In the genomic region with DNA sequence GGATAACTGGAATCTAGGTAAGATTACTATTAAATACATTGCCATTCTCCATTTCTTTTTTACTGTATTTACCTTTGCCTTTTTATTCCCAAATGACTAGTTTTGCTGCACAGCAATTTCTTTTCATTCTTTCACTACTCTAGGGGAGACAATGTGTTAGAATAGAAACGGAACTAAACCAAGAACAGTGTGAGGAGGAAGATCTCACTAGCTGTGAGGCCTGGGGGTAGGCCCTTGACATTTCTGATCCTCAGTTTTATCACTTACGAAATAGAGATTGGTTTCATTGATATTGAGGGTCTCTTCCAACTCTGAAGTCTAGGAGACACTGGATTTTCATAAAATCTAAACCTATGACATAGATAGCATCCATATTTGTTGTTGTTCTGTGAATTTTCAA, we compare ENCODE assay signal across 21 cellular contexts.
DNase-seq lines count a peak whose midpoint lies in the region; ATAC-seq and TF ChIP-seq lines count a peak whose summit lies in the region.
"Had no signal": no experiment of that assay in that cellular context is flagged by ENCODE, and none has a peak within 500 bp of the region (broad histone marks: within the 10 kb centered on the region; RNA-seq: fewer than 3 reads in every experiment).

No MANE protein-coding gene starts in this region.

- no peaks in the 10 kb centered on the region for H3K36me3 ChIP-seq in suprapubic skin
- H3K36me3 ChIP-seq: BE2C, Peyer's patch had no signal

- H3K4me3 ChIP-seq in HL-60 (replicated peaks; ENCODE audit: insufficient read depth, low read length): no peak overlapping the region
- H3K4me3 ChIP-seq in suprapubic skin: no peak overlapping the region
- H3K4me3 ChIP-seq: Peyer's patch had no signal

- peaks cover 20% of the 10 kb centered on the region for H3K36me3 Mint-ChIP-seq in T-helper 2 cell treated with Interferon-gamma antibody and Interleukin-4, amounts not matched to agents 5 μg/mL and 100 μg/mL, for 36 hours (ENCODE audit: low read depth)
- H3K36me3 Mint-ChIP-seq in effector memory CD8-positive, alpha-beta T cell (ENCODE audit: insufficient read depth): peaks cover 2% of the 10 kb centered on the region
- peaks cover 10% of the 10 kb centered on the region for H3K36me3 Mint-ChIP-seq in natural killer cell treated with Interleukin-12 subunit alpha and Interleukin-12 subunit beta and Interleukin-15 and Interleukin-18, amount 100 ng/mL, for 72 hours
- H3K36me3 Mint-ChIP-seq: CD14-positive monocyte had no signal

- TF ChIP-seq CTCF in HL-60 (IDR thresholded peaks at IDR 0.05; ENCODE audit: insufficient read depth, low read length) (no peak), suprapubic skin (IDR thresholded peaks at IDR 0.05) (no peak)

- TF ChIP-seq POLR2A in suprapubic skin (IDR thresholded peaks at IDR 0.05): no peak

- peaks cover 44% of the 10 kb centered on the region for H3K4me1 Mint-ChIP-seq in T-helper 2 cell treated with Interferon-gamma antibody and Interleukin-4, amounts not matched to agents 5 μg/mL and 100 μg/mL, for 36 hours (ENCODE audit: low read depth)
- H3K4me1 Mint-ChIP-seq in effector memory CD8-positive, alpha-beta T cell (ENCODE audit: low read depth in 2 of 2): peaks cover 33 to 36% of the 10 kb centered on the region in 2 donors
- peaks cover 59 to 64% of the 10 kb centered on the region in 2 donors for H3K4me1 Mint-ChIP-seq in natural killer cell treated with Interleukin-12 subunit alpha and Interleukin-12 subunit beta and Interleukin-15 and Interleukin-18, amount 100 ng/mL, for 72 hours (ENCODE audit: low read depth in 2 of 2)
- H3K4me1 Mint-ChIP-seq: IgD-negative memory B cell had no signal

- H3K4me1 ChIP-seq in suprapubic skin: peaks cover 24% of the 10 kb centered on the region
- H3K4me1 ChIP-seq: BE2C, Peyer's patch had no signal

- no peak for TF ChIP-seq EP300 in suprapubic skin (IDR thresholded peaks at IDR 0.05)

- H3K27ac ChIP-seq in HL-60 (replicated peaks) (peak overlapping the region; percentile 72), suprapubic skin (no peak overlapping the region)
- H3K27ac ChIP-seq: 22Rv1, KMS-11, Peyer's patch had no signal

- no peak overlapping the region for H3K4me3 Mint-ChIP-seq in T-helper 2 cell treated with Interferon-gamma antibody and Interleukin-4, amounts not matched to agents 5 μg/mL and 100 μg/mL, for 36 hours
- H3K4me3 Mint-ChIP-seq in effector memory CD8-positive, alpha-beta T cell: peak overlapping the region; percentile 5 to 13
- H3K4me3 Mint-ChIP-seq in natural killer cell treated with Interleukin-12 subunit alpha and Interleukin-12 subunit beta and Interleukin-15 and Interleukin-18, amount 100 ng/mL, for 72 hours: peak overlapping the region; percentile 77
- H3K4me3 Mint-ChIP-seq: CD14-positive monocyte, IgD-negative memory B cell had no signal

- no peaks in the 10 kb centered on the region for H3K9me3 ChIP-seq in suprapubic skin
- H3K9me3 ChIP-seq: BE2C, Peyer's patch had no signal

- no peak for ATAC-seq in effector memory CD8-positive, alpha-beta T cell (replicated peaks)
- ATAC-seq in natural killer cell treated with Interleukin-12 subunit alpha and Interleukin-12 subunit beta and Interleukin-15 and Interleukin-18, amount 100 ng/mL, for 72 hours: peak; percentile 56 to 59
- no peak for ATAC-seq in HG02970 (IDR thresholded peaks at IDR 0.05; ENCODE audit: low FRiP score, unreplicated experiment)
- ATAC-seq: HCT116 had no signal

- DNase-seq in T-helper 2 cell treated with Interferon-gamma antibody and Interleukin-4, amounts not matched to agents 5 μg/mL and 100 μg/mL, for 36 hours (ENCODE audit: low spot score): no peak
- DNase-seq in T-helper 2 cell (no peak), HL-60 (ENCODE audit: low read depth in 1 of 2, low spot score in 1 of 2) (no peak), NCI-H1092 treated with DMSO at 0.1 percent for 48 hours (lab: John Stamatoyannopoulos, UW) (no peak), suprapubic skin (ENCODE audit: low spot score in 2 of 2) (no peak)
- no peak for DNase-seq in effector memory CD8-positive, alpha-beta T cell
- peak; percentile 66 for DNase-seq in natural killer cell treated with Interleukin-12 subunit alpha and Interleukin-12 subunit beta and Interleukin-15 and Interleukin-18, amount 100 ng/mL, for 72 hours (ENCODE audit: low spot score)
- DNase-seq: BE2C, MV-4-11, NCI-H2029, NCI-H226, NCI-H510A, NCI-H69, Peyer's patch, SHP77 treated with DMSO at 0.1 percent for 48 hours had no signal

- H3K27ac Mint-ChIP-seq in T-helper 2 cell treated with Interferon-gamma antibody and Interleukin-4, amounts not matched to agents 5 μg/mL and 100 μg/mL, for 36 hours: peak overlapping the region; percentile 15
- H3K27ac Mint-ChIP-seq in effector memory CD8-positive, alpha-beta T cell: peak overlapping the region; percentile 80 to 88
- peak overlapping the region; percentile 93 to 98 for H3K27ac Mint-ChIP-seq in natural killer cell treated with Interleukin-12 subunit alpha and Interleukin-12 subunit beta and Interleukin-15 and Interleukin-18, amount 100 ng/mL, for 72 hours
- H3K27ac Mint-ChIP-seq: CD14-positive monocyte, IgD-negative memory B cell had no signal

- H3K27me3 ChIP-seq in HL-60 (ENCODE audit: insufficient read depth, poor library complexity, severe bottlenecking) (no peaks in the 10 kb centered on the region), suprapubic skin (no peaks in the 10 kb centered on the region)
- H3K27me3 ChIP-seq: BE2C, Peyer's patch had no signal

- peaks cover 8% of the 10 kb centered on the region for H3K9me3 Mint-ChIP-seq in T-helper 2 cell treated with Interferon-gamma antibody and Interleukin-4, amounts not matched to agents 5 μg/mL and 100 μg/mL, for 36 hours
- no peaks in the 10 kb centered on the region for H3K9me3 Mint-ChIP-seq in effector memory CD8-positive, alpha-beta T cell
- H3K9me3 Mint-ChIP-seq in natural killer cell treated with Interleukin-12 subunit alpha and Interleukin-12 subunit beta and Interleukin-15 and Interleukin-18, amount 100 ng/mL, for 72 hours: peaks cover 3% of the 10 kb centered on the region
- H3K9me3 Mint-ChIP-seq: CD14-positive monocyte, IgD-negative memory B cell had no signal

- WGBS in suprapubic skin: 64% methylated on average over 2 of the region's 2 CpGs

- H3K27me3 Mint-ChIP-seq in T-helper 2 cell treated with Interferon-gamma antibody and Interleukin-4, amounts not matched to agents 5 μg/mL and 100 μg/mL, for 36 hours (ENCODE audit: low read depth): no peaks in the 10 kb centered on the region
- H3K27me3 Mint-ChIP-seq in effector memory CD8-positive, alpha-beta T cell: no peaks in the 10 kb centered on the region
- H3K27me3 Mint-ChIP-seq in natural killer cell treated with Interleukin-12 subunit alpha and Interleukin-12 subunit beta and Interleukin-15 and Interleukin-18, amount 100 ng/mL, for 72 hours: no peaks in the 10 kb centered on the region
- H3K27me3 Mint-ChIP-seq: IgD-negative memory B cell had no signal

Comparison
In these comparisons a context has a peak if more than half of its experiments do, and no peak if none do; other contexts are left out.
1. H3K27ac Mint-ChIP-seq: peak in every context shown above with its lines; median percentile 96 in natural killer cell treated with Interleukin-12 subunit alpha and Interleukin-12 subunit beta and Interleukin-15 and Interleukin-18, amount 100 ng/mL, for 72 hours; 84 in effector memory CD8-positive, alpha-beta T cell; 15 in T-helper 2 cell treated with Interferon-gamma antibody and Interleukin-4, amounts not matched to agents 5 μg/mL and 100 μg/mL, for 36 hours.
2. ATAC-seq: peak in natural killer cell treated with Interleukin-12 subunit alpha and Interleukin-12 subunit beta and Interleukin-15 and Interleukin-18, amount 100 ng/mL, for 72 hours (2 of 2); none in effector memory CD8-positive, alpha-beta T cell (single experiment) and HG02970 (single experiment).